16 cellular contexts compared by ENCODE assay signal in genomic region chr1:231382426-231382825, GRCh38. TPM values are rescaled to one million over a fixed set of nuclear protein-coding genes. Genes with fewer than 3 reads are reported as not detected.
DNase-seq lines count a peak whose midpoint lies in the region; ATAC-seq and TF ChIP-seq lines count a peak whose summit lies in the region.
"Had no signal": no experiment of that assay in that cellular context is flagged by ENCODE, and none has a peak within 500 bp of the region (broad histone marks: within the 10 kb centered on the region; RNA-seq: fewer than 3 reads in every experiment).

No MANE protein-coding gene starts in this region.

- H3K27ac ChIP-seq in cardiac muscle cell (peak overlapping the region; percentile 16), HEK293 (ENCODE audit: extremely low read depth, low read depth, low read length) (no peak overlapping the region), psoas muscle (peak overlapping the region; percentile 74)
- H3K27ac ChIP-seq: BLaER1 treated with 17β-estradiol and CSF1 and Interleukin-3, amounts not matched to agents 10 nM and 100 nM had no signal

- CTCF ChIA-PET in HEK293 (lab: Yijun Ruan, JAX) = interaction anchor here (0.6 to 1.1 kb wide), 3 partner anchors 8 to 223 kb away, joined by 3 read pairs; no protein-coding TSS in a partner anchor

- H3K27me3 ChIP-seq in cardiac muscle cell = no peaks in the 10 kb centered on the region
- H3K27me3 ChIP-seq in psoas muscle (ENCODE audit: insufficient read depth in 3 of 3, low read length in 2 of 3) = no peaks in the 10 kb centered on the region
- H3K27me3 ChIP-seq: BLaER1 treated with 17β-estradiol and CSF1 and Interleukin-3, amounts not matched to agents 10 nM and 100 nM had no signal

- H3K4me3 ChIP-seq in cardiac muscle cell (no peak overlapping the region), HEK293 (ENCODE audit: low read depth, low read length) (no peak overlapping the region), psoas muscle (peak overlapping the region; percentile 42)
- H3K4me3 ChIP-seq: BLaER1 treated with 17β-estradiol and CSF1 and Interleukin-3, amounts not matched to agents 10 nM and 100 nM had no signal

- intact Hi-C loops in Right ventricle myocardium superior (cut with DNase I) = no loop called here
- intact Hi-C loops in psoas muscle (cut with DNase I) = loop anchor here in 1 of 2 donors (5.0 kb wide), 1 partner anchor 40 kb away; the partner anchor contains the start of gene EGLN1

- 17 to 55% (median 30%) methylated on average over 3 of the region's 3 CpGs for WGBS in psoas muscle, 3 donors

- H3K9me3 ChIP-seq in cardiac muscle cell (ENCODE audit: low read depth) = no peaks in the 10 kb centered on the region
- H3K9me3 ChIP-seq in HEK293 (ENCODE audit: control insufficient read depth, insufficient read depth, low read depth, low read length) = no peaks in the 10 kb centered on the region
- H3K9me3 ChIP-seq in psoas muscle = no peaks in the 10 kb centered on the region
- H3K9me3 ChIP-seq: BLaER1 treated with 17β-estradiol and CSF1 and Interleukin-3, amounts not matched to agents 10 nM and 100 nM had no signal

- no peaks in the 10 kb centered on the region for H3K36me3 ChIP-seq in cardiac muscle cell
- no peaks in the 10 kb centered on the region for H3K36me3 ChIP-seq in HEK293 (ENCODE audit: control insufficient read depth in 2 of 2, insufficient read depth in 1 of 2, low read length in 2 of 2)
- no peaks in the 10 kb centered on the region for H3K36me3 ChIP-seq in psoas muscle (ENCODE audit: insufficient read depth in 1 of 2, low read depth in 1 of 2)

- DNase-seq in cardiac muscle cell (ENCODE audit: low read depth in 1 of 2, low spot score in 1 of 2) (no peak), Right ventricle myocardium superior (no peak), psoas muscle (no peak), cerebellum (ENCODE audit: low spot score) (no peak), NCI-H2227 (lab: John Stamatoyannopoulos, UW; ENCODE audit: unreplicated experiment) (no peak)
- DNase-seq in stimulated activated CD4-positive, alpha-beta T cell treated with anti-CD3 and anti-CD28 coated beads, Interleukin-4, amount 100 ng/mL, for 4 hours = no peak
- DNase-seq: 8988T; Calu3; CD8-positive, alpha-beta T cell; DMS79 treated with DMSO at 0.1 percent for 48 hours; GF-D8; GOT3; H7 had no signal

- POLR2A ChIA-PET in HEK293 (lab: Yijun Ruan, JAX) = interaction anchor here (0.6 kb wide), 1 partner anchor 79 kb away, joined by 3 read pairs; no protein-coding TSS in a partner anchor

- H3K4me1 ChIP-seq in cardiac muscle cell (ENCODE audit: low read depth) (peaks cover 22% of the 10 kb centered on the region), HEK293 (ENCODE audit: control insufficient read depth, insufficient read depth, low read length) (peaks cover 2% of the 10 kb centered on the region; the same call in 1 of the 2 replicates), psoas muscle (peaks cover 80% of the 10 kb centered on the region)

- TF ChIP-seq CTCF in cardiac muscle cell (IDR thresholded peaks at IDR 0.05; ENCODE audit: low read depth, low read length) = no peak
- no peak for TF ChIP-seq CTCF in HEK293 (tag by site-specific recombination; IDR thresholded peaks at IDR 0.05)
- no peak for TF ChIP-seq CTCF in psoas muscle (IDR thresholded peaks at IDR 0.05)

- no peak for ATAC-seq in Right ventricle myocardium superior (ENCODE audit: poor library complexity)
- no peak for ATAC-seq in psoas muscle
- ATAC-seq: CD8-positive, alpha-beta T cell; HCT116 had no signal

TF ChIP-seq in HEK293, 187 proteins besides CTCF, POLR2A, EP300 and RAD21:
- peak; percentile 85 for TF ChIP-seq ZNF664 (tag by site-specific recombination; IDR thresholded peaks at IDR 0.05)
- no peak for TF ChIP-seq ZNF211 (tag by site-specific recombination; IDR thresholded peaks at IDR 0.05; ENCODE audit: low read depth)
TF ChIP-seq in HEK293: peak in this region for 1.

RNA-seq across cellular contexts. Expression of gene EGLN1, which starts 39.7 kb away (rescaled TPM):
- total RNA-seq in cardiac muscle cell (67.6 and 81.8 TPM in 2 replicates), Right ventricle myocardium superior (75.2 TPM), psoas muscle (100 to 1,000 TPM; 158 to 532 (median 327) TPM), cerebellum (54.9 TPM)
- polyA plus RNA-seq in cardiac muscle cell (54.0 and 54.2 TPM in 2 replicates), psoas muscle (100 to 1,000 TPM in 2 of 3 donors, 10 to 100 TPM in 1; 52.4 to 596 (median 201) TPM)

RNA-seq across cellular contexts. Expression of gene SPRTN, which starts 44.3 kb away (rescaled TPM):
- 15.2 and 30.8 TPM in 2 replicates for total RNA-seq in cardiac muscle cell
- polyA plus RNA-seq in cardiac muscle cell = 10.7 and 13.4 TPM in 2 replicates
- 6.9 TPM for total RNA-seq in Right ventricle myocardium superior
- total RNA-seq in psoas muscle = 1 to 10 TPM; 7.0 to 9.8 (median 9.2) TPM
- 10 to 100 TPM in 1 of 3 donors, 1 to 10 TPM in 2; 4.3 to 14.8 (median 6.2) TPM for polyA plus RNA-seq in psoas muscle
- total RNA-seq in cerebellum = 14.4 TPM

RNA-seq across cellular contexts. Expression of gene EXOC8, which starts 44.8 kb away (rescaled TPM):
- total RNA-seq in cardiac muscle cell = 10.3 and 12.6 TPM in 2 replicates
- polyA plus RNA-seq in cardiac muscle cell = 3.2 and 4.9 TPM in 2 replicates
- 10.7 TPM for total RNA-seq in Right ventricle myocardium superior
- total RNA-seq in psoas muscle = 10 to 100 TPM; 13.7 to 39.9 (median 23.5) TPM
- polyA plus RNA-seq in psoas muscle = 10 to 100 TPM in 2 of 3 donors, 1 to 10 TPM in 1; 5.2 to 25.4 (median 12.6) TPM
- total RNA-seq in cerebellum = 20.5 TPM
